40 cellular contexts compared by ENCODE assay signal in genomic region chr1:147897789-147898188, GRCh38. TPM values are rescaled to one million over a fixed set of nuclear protein-coding genes. Genes with fewer than 3 reads are reported as not detected.
"Had no signal": no experiment of that assay in that cellular context is flagged by ENCODE, and none has a peak within 500 bp of the region (broad histone marks: within the 10 kb centered on the region; RNA-seq: fewer than 3 reads in every experiment).

No MANE protein-coding gene starts in this region.

- H3K9me3 ChIP-seq: ascending aorta had no signal

- ATAC-seq: activated CD8-positive, alpha-beta T cell treated with anti-CD3 and anti-CD28 coated beads for 36 hours; activated naive CD8-positive, alpha-beta T cell treated with anti-CD3 and anti-CD28 coated beads, Interleukin-2, amount 50 U/mL, for 24 hours; activated T-cell treated with anti-CD3 and anti-CD28 coated beads, Interleukin-2, amount 50 U/mL, for 4 hours; activated T-cell treated with anti-CD3 and anti-CD28 coated beads, Interleukin-2, amount 50 U/mL, for 72 hours; activated T-helper 17 cell treated with anti-CD3 and anti-CD28 coated beads, Interleukin-2, amount 50 U/mL, for 72 hours had no signal

- H3K27ac ChIP-seq: ascending aorta, cardiac muscle cell, VCaP had no signal

- H3K27ac Mint-ChIP-seq: activated B cell treated with CpG ODN at 0.5 μM for 24 hours; activated CD4-positive, alpha-beta memory T cell treated with anti-CD3 and anti-CD28 coated beads for 36 hours; activated CD4-positive, alpha-beta T cell treated with anti-CD3 and anti-CD28 coated beads, Interleukin-2, amount 10 ng/mL, durations not matched to agents 24 days and 14 days; activated CD8-positive, alpha-beta T cell treated with anti-CD3 and anti-CD28 coated beads for 36 hours; activated naive CD4-positive, alpha-beta T cell treated with anti-CD3 and anti-CD28 coated beads for 36 hours; activated naive CD8-positive, alpha-beta T cell; activated naive CD8-positive, alpha-beta T cell treated with anti-CD3 and anti-CD28 coated beads, Interleukin-2, amount 10 ng/mL, durations not matched to agents 7 days and 5 days; activated naive CD8-positive, alpha-beta T cell treated with anti-CD3 and anti-CD28 coated beads, Interleukin-2, amount 50 U/mL, for 24 hours; activated T-cell treated with anti-CD3 and anti-CD28 coated beads, Interleukin-2, amount 50 U/mL, for 72 hours; activated T-helper 1 cell treated with anti-CD3 and anti-CD28 coated beads, Interleukin-12 subunit alpha, Interleukin-12 subunit beta, Interleukin-2, Interleukin-4 antibody, amounts not matched to agents 30 ng/mL and 10 ng/mL and 1 ng/mL, durations not matched to agents 14 hours and 24 hours and 36 hours; activated T-helper 17 cell treated with anti-CD3 and anti-CD28 coated beads, Interleukin-2, amount 50 U/mL, for 72 hours; T-helper 1 cell treated with Interleukin-12 subunit alpha and Interleukin-12 subunit beta and Interleukin-4 antibody, amounts not matched to agents 30 μg/mL and 1 μg/mL, for 36 hours; T-helper 2 cell treated with Interferon-gamma antibody and Interleukin-4, amounts not matched to agents 5 μg/mL and 100 μg/mL, for 36 hours had no signal

- H3K4me3 ChIP-seq: ascending aorta, cardiac muscle cell had no signal

- H3K4me3 Mint-ChIP-seq: activated B cell treated with CpG ODN at 0.5 μM for 24 hours; activated CD4-positive, alpha-beta memory T cell treated with anti-CD3 and anti-CD28 coated beads for 36 hours; activated CD4-positive, alpha-beta T cell treated with anti-CD3 and anti-CD28 coated beads, Interleukin-2, amount 10 ng/mL, durations not matched to agents 24 days and 14 days; activated CD8-positive, alpha-beta T cell treated with anti-CD3 and anti-CD28 coated beads for 36 hours; activated naive CD4-positive, alpha-beta T cell treated with anti-CD3 and anti-CD28 coated beads for 36 hours; activated naive CD8-positive, alpha-beta T cell; activated naive CD8-positive, alpha-beta T cell treated with anti-CD3 and anti-CD28 coated beads, Interleukin-2, amount 10 ng/mL, durations not matched to agents 7 days and 5 days; activated naive CD8-positive, alpha-beta T cell treated with anti-CD3 and anti-CD28 coated beads, Interleukin-2, amount 50 U/mL, for 24 hours; activated T-cell treated with anti-CD3 and anti-CD28 coated beads, Interleukin-2, amount 50 U/mL, for 4 hours; activated T-cell treated with anti-CD3 and anti-CD28 coated beads, Interleukin-2, amount 50 U/mL, for 72 hours; activated T-helper 1 cell treated with anti-CD3 and anti-CD28 coated beads, Interleukin-12 subunit alpha, Interleukin-12 subunit beta, Interleukin-2, Interleukin-4 antibody, amounts not matched to agents 30 ng/mL and 10 ng/mL and 1 ng/mL, durations not matched to agents 14 hours and 24 hours and 36 hours; activated T-helper 17 cell treated with anti-CD3 and anti-CD28 coated beads, Interleukin-2, amount 50 U/mL, for 72 hours; brain; central memory CD8-positive, alpha-beta T cell; T-helper 1 cell treated with Interleukin-12 subunit alpha and Interleukin-12 subunit beta and Interleukin-4 antibody, amounts not matched to agents 30 μg/mL and 1 μg/mL, for 36 hours; T-helper 2 cell treated with Interferon-gamma antibody and Interleukin-4, amounts not matched to agents 5 μg/mL and 100 μg/mL, for 36 hours had no signal

- H3K27me3 ChIP-seq: ascending aorta, cardiac muscle cell had no signal

- H3K36me3 ChIP-seq: ascending aorta, cardiac muscle cell had no signal

- H3K27me3 Mint-ChIP-seq: activated CD4-positive, alpha-beta memory T cell treated with anti-CD3 and anti-CD28 coated beads for 36 hours; activated CD8-positive, alpha-beta T cell treated with anti-CD3 and anti-CD28 coated beads for 36 hours; activated naive CD8-positive, alpha-beta T cell; brain had no signal

- H3K4me1 Mint-ChIP-seq: activated B cell treated with CpG ODN at 0.5 μM for 24 hours; activated CD4-positive, alpha-beta T cell treated with anti-CD3 and anti-CD28 coated beads, Interleukin-2, amount 10 ng/mL, durations not matched to agents 24 days and 14 days; activated naive CD8-positive, alpha-beta T cell treated with anti-CD3 and anti-CD28 coated beads, Interleukin-2, amount 10 ng/mL, durations not matched to agents 7 days and 5 days; activated naive CD8-positive, alpha-beta T cell treated with anti-CD3 and anti-CD28 coated beads, Interleukin-2, amount 50 U/mL, for 24 hours; activated T-helper 17 cell treated with anti-CD3 and anti-CD28 coated beads, Interleukin-2, amount 50 U/mL, for 72 hours had no signal

- H3K4me1 ChIP-seq: ascending aorta had no signal

- H3K9me3 Mint-ChIP-seq: activated B cell treated with CpG ODN at 0.5 μM for 24 hours; activated CD4-positive, alpha-beta memory T cell treated with anti-CD3 and anti-CD28 coated beads for 36 hours; activated CD4-positive, alpha-beta T cell treated with anti-CD3 and anti-CD28 coated beads, Interleukin-2, amount 10 ng/mL, durations not matched to agents 24 days and 14 days; activated CD8-positive, alpha-beta T cell treated with anti-CD3 and anti-CD28 coated beads for 36 hours; activated naive CD4-positive, alpha-beta T cell treated with anti-CD3 and anti-CD28 coated beads for 36 hours; activated naive CD8-positive, alpha-beta T cell treated with anti-CD3 and anti-CD28 coated beads, Interleukin-2, amount 10 ng/mL, durations not matched to agents 7 days and 5 days; activated naive CD8-positive, alpha-beta T cell treated with anti-CD3 and anti-CD28 coated beads, Interleukin-2, amount 50 U/mL, for 24 hours; activated T-cell treated with anti-CD3 and anti-CD28 coated beads, Interleukin-2, amount 50 U/mL, for 4 hours; activated T-cell treated with anti-CD3 and anti-CD28 coated beads, Interleukin-2, amount 50 U/mL, for 72 hours; activated T-helper 1 cell treated with anti-CD3 and anti-CD28 coated beads, Interleukin-12 subunit alpha, Interleukin-12 subunit beta, Interleukin-2, Interleukin-4 antibody, amounts not matched to agents 30 ng/mL and 10 ng/mL and 1 ng/mL, durations not matched to agents 14 hours and 24 hours and 36 hours; activated T-helper 17 cell treated with anti-CD3 and anti-CD28 coated beads, Interleukin-2, amount 50 U/mL, for 72 hours; brain; central memory CD8-positive, alpha-beta T cell; T-helper 1 cell treated with Interleukin-12 subunit alpha and Interleukin-12 subunit beta and Interleukin-4 antibody, amounts not matched to agents 30 μg/mL and 1 μg/mL, for 36 hours; T-helper 2 cell treated with Interferon-gamma antibody and Interleukin-4, amounts not matched to agents 5 μg/mL and 100 μg/mL, for 36 hours had no signal

- H3K36me3 Mint-ChIP-seq: activated CD4-positive, alpha-beta memory T cell treated with anti-CD3 and anti-CD28 coated beads for 36 hours; activated naive CD8-positive, alpha-beta T cell; activated naive CD8-positive, alpha-beta T cell treated with anti-CD3 and anti-CD28 coated beads, Interleukin-2, amount 10 ng/mL, durations not matched to agents 7 days and 5 days; brain had no signal

- DNase-seq: activated B cell treated with CpG ODN at 0.5 μM for 24 hours; activated CD4-positive, alpha-beta memory T cell treated with anti-CD3 and anti-CD28 coated beads for 36 hours; activated CD4-positive, alpha-beta T cell treated with anti-CD3 and anti-CD28 coated beads for 4 hours; activated CD4-positive, alpha-beta T cell treated with anti-CD3 and anti-CD28 coated beads, Interleukin-2, amount 10 ng/mL, durations not matched to agents 24 days and 14 days; activated CD4-positive, alpha-beta T cell treated with anti-CD3 and anti-CD28 coated beads, Interleukin-2, amount 50 U/mL, for 1 hour; activated CD4-positive, alpha-beta T cell treated with anti-CD3 and anti-CD28 coated beads, Interleukin-2, amount 50 U/mL, for 4 hours; activated CD4-positive, CD25-positive, alpha-beta regulatory T cell treated with anti-CD3 and anti-CD28 coated beads, Interleukin-2, amount 50 U/mL, for 72 hours; activated CD8-positive, alpha-beta memory T cell treated with anti-CD3 and anti-CD28 coated beads, Interleukin-2, amount 50 U/mL, for 4 hours; activated CD8-positive, alpha-beta T cell treated with anti-CD3 and anti-CD28 coated beads for 36 hours; activated effector memory CD4-positive, alpha-beta T cell treated with anti-CD3 and anti-CD28 coated beads, Interleukin-2, amount 50 U/mL, for 16 hours; activated gamma-delta T cell treated with Interleukin-2 at 50 U/mL for 16 hours; activated naive CD4-positive, alpha-beta T cell; activated naive CD4-positive, alpha-beta T cell treated with anti-CD3 and anti-CD28 coated beads for 36 hours; activated naive CD4-positive, alpha-beta T cell treated with anti-CD3 and anti-CD28 coated beads, Interleukin-2, amount 50 U/mL, for 16 hours; activated naive CD8-positive, alpha-beta T cell treated with anti-CD3 and anti-CD28 coated beads, Interleukin-2, amount 10 ng/mL, durations not matched to agents 7 days and 5 days; activated naive CD8-positive, alpha-beta T cell treated with anti-CD3 and anti-CD28 coated beads, Interleukin-2, amount 50 U/mL, for 24 hours; activated T-cell treated with anti-CD3 and anti-CD28 coated beads for 4 hours; activated T-cell treated with anti-CD3 and anti-CD28 coated beads, Interleukin-2, amount 50 U/mL, for 1 hour; activated T-cell treated with anti-CD3 and anti-CD28 coated beads, Interleukin-2, amount 50 U/mL, for 4 hours; activated T-cell treated with anti-CD3 and anti-CD28 coated beads, Interleukin-2, amount 50 U/mL, for 72 hours; anterior cingulate cortex; caudate nucleus; cerebellar nuclear complex; T-helper 1 cell; T-helper 2 cell; T-helper 9 cell had no signal

RNA-seq across cellular contexts. Expression of gene GJA8, which starts 4.8 kb away (rescaled TPM):
- total RNA-seq: activated B cell treated with CpG ODN at 0.5 μM for 24 hours; activated CD4-positive, alpha-beta memory T cell treated with anti-CD3 and anti-CD28 coated beads for 36 hours; activated CD4-positive, alpha-beta T cell treated with anti-CD3 and anti-CD28 coated beads, Interleukin-2, amount 10 ng/mL, durations not matched to agents 24 days and 14 days; activated CD8-positive, alpha-beta memory T cell treated with anti-CD3 and anti-CD28 coated beads for 36 hours; activated CD8-positive, alpha-beta T cell treated with anti-CD3 and anti-CD28 coated beads for 36 hours; activated naive CD4-positive, alpha-beta T cell treated with anti-CD3 and anti-CD28 coated beads for 36 hours; activated naive CD8-positive, alpha-beta T cell treated with anti-CD3 and anti-CD28 coated beads, Interleukin-2, amount 10 ng/mL, durations not matched to agents 7 days and 5 days; activated T-cell treated with anti-CD3 and anti-CD28 coated beads, Interleukin-2, amount 50 U/mL, for 4 hours; activated T-cell treated with anti-CD3 and anti-CD28 coated beads, Interleukin-2, amount 50 U/mL, for 72 hours; activated T-helper 1 cell treated with anti-CD3 and anti-CD28 coated beads, Interleukin-12 subunit alpha, Interleukin-12 subunit beta, Interleukin-2, Interleukin-4 antibody, amounts not matched to agents 30 ng/mL and 10 ng/mL and 1 ng/mL, durations not matched to agents 14 hours and 24 hours and 36 hours; activated T-helper 17 cell treated with anti-CD3 and anti-CD28 coated beads, Interleukin-2, amount 50 U/mL, for 72 hours; ascending aorta; bronchial epithelial cell; cardiac muscle cell; chondrocyte had no signal
- polyA plus RNA-seq: adipose tissue, cardiac muscle cell had no signal
